12 cellular contexts compared by ENCODE assay signal in genomic region chr1:231604276-231604621, GRCh38. TPM values are rescaled to one million over a fixed set of nuclear protein-coding genes. Genes with fewer than 3 reads are reported as not detected.
DNase-seq lines count a peak whose midpoint lies in the region; ATAC-seq and TF ChIP-seq lines count a peak whose summit lies in the region.
"Had no signal": no experiment of that assay in that cellular context is flagged by ENCODE, and none has a peak within 500 bp of the region (broad histone marks: within the 10 kb centered on the region; RNA-seq: fewer than 3 reads in every experiment).

No MANE protein-coding gene starts in this region.

- no peak overlapping the region for H3K27ac Mint-ChIP-seq in glutamatergic neuron (ENCODE audit: unreplicated experiment)

- H3K27me3 ChIP-seq in left ventricle myocardium inferior (ENCODE audit: low read depth) = no peaks in the 10 kb centered on the region
- H3K27me3 ChIP-seq in heart right ventricle = no peaks in the 10 kb centered on the region
- no peaks in the 10 kb centered on the region for H3K27me3 ChIP-seq in SU-DHL-6 (ENCODE audit: low read length)
- no peaks in the 10 kb centered on the region for H3K27me3 ChIP-seq in BE2C
- H3K27me3 ChIP-seq: transverse colon had no signal

- no peak overlapping the region for H3K9ac ChIP-seq in SU-DHL-6 (ENCODE audit: low read length)
- H3K9ac ChIP-seq: parathyroid adenoma had no signal

- H3K4me3 ChIP-seq in left ventricle myocardium inferior (no peak overlapping the region), heart right ventricle (peak overlapping the region in 2 of 10 donors; percentile 49 to 52), SU-DHL-6 (ENCODE audit: insufficient read depth, low read length, poor library complexity, severe bottlenecking) (no peak overlapping the region), BE2C (ENCODE audit: low read depth, low read length) (no peak overlapping the region)

- peaks cover 10% of the 10 kb centered on the region for H3K4me1 Mint-ChIP-seq in glutamatergic neuron (ENCODE audit: low read depth, unreplicated experiment)

- 66 to 81% methylated on average over 2 of the region's 2 CpGs for WGBS in heart right ventricle, 2 donors

- H3K4me1 ChIP-seq in left ventricle myocardium inferior (peaks cover 41% of the 10 kb centered on the region), heart right ventricle (peaks cover 8 to 44% (median 29%) of the 10 kb centered on the region in 9 donors), BE2C (peaks cover 6% of the 10 kb centered on the region; the same call in 1 of the 2 replicates)
- H3K4me1 ChIP-seq: parathyroid adenoma had no signal

- intact Hi-C loops in left ventricle myocardium inferior (cut with micrococcal nuclease) = loop anchor here (5.0 kb wide), 1 partner anchor 247 kb away; no protein-coding TSS in a partner anchor
- intact Hi-C loops in heart right ventricle (cut with DNase I) = loop anchor here in 4 of 10 donors (2.0 to 10.0 kb wide), 4 partner anchors 182 to 359 kb away; partner anchors contain the start of genes EGLN1 (in 1 of the 4) and GNPAT (in 1 of the 4)

- DNase-seq in left ventricle myocardium inferior (no peak), heart right ventricle (no peak), glutamatergic neuron (no peak), hippocampal formation (lab: John Stamatoyannopoulos, UW) (no peak), BE2C (no peak), NCI-H146 (lab: John Stamatoyannopoulos, UW) (no peak)
- DNase-seq: T-helper 9 cell had no signal

- ATAC-seq in heart right ventricle = no peak
- ATAC-seq in GM18873 (IDR thresholded peaks at IDR 0.05; ENCODE audit: low FRiP score, unreplicated experiment) = no peak

- peak overlapping the region; percentile 83 for H3K4me2 ChIP-seq in SU-DHL-6 (ENCODE audit: low read depth, low read length, poor library complexity, severe bottlenecking)

- H3K27ac ChIP-seq in left ventricle myocardium inferior (replicated peaks) = no peak overlapping the region
- H3K27ac ChIP-seq in heart right ventricle = peak overlapping the region in 1 of 10 donors; percentile 13
- no peak overlapping the region for H3K27ac ChIP-seq in SU-DHL-6 (ENCODE audit: low read depth, low read length)
- H3K27ac ChIP-seq: parathyroid adenoma had no signal

- no peaks in the 10 kb centered on the region for H3K79me2 ChIP-seq in SU-DHL-6 (ENCODE audit: insufficient read depth, low read length)
- H3K79me2 ChIP-seq: parathyroid adenoma had no signal

- H3K9me2 ChIP-seq in SU-DHL-6 (replicated peaks; ENCODE audit: insufficient read depth, low read length) = no peaks in the 10 kb centered on the region

- H2AFZ ChIP-seq in SU-DHL-6 (ENCODE audit: low read depth, low read length, severe bottlenecking) = no peak overlapping the region

- no peaks in the 10 kb centered on the region for H3F3A ChIP-seq in SU-DHL-6 (ENCODE audit: insufficient read depth)

- H3K36me3 Mint-ChIP-seq in glutamatergic neuron (ENCODE audit: unreplicated experiment) = peaks cover 4% of the 10 kb centered on the region

- H3K36me3 ChIP-seq in left ventricle myocardium inferior (no peaks in the 10 kb centered on the region), heart right ventricle (no peaks in the 10 kb centered on the region), SU-DHL-6 (ENCODE audit: low read length) (no peaks in the 10 kb centered on the region), BE2C (no peaks in the 10 kb centered on the region)
- H3K36me3 ChIP-seq: transverse colon had no signal

- no peaks in the 10 kb centered on the region for H4K20me1 ChIP-seq in SU-DHL-6 (ENCODE audit: low read depth, low read length)

- peak; percentile 4 for TF ChIP-seq CTCF in left ventricle myocardium inferior (IDR thresholded peaks at IDR 0.05; ENCODE audit: borderline replicate concordance)
- TF ChIP-seq CTCF in heart right ventricle (IDR thresholded peaks at IDR 0.05) = no peak
- no peak for TF ChIP-seq CTCF in SU-DHL-6 (IDR thresholded peaks at IDR 0.05; ENCODE audit: insufficient read depth, low read length, poor library complexity, severe bottlenecking)
- TF ChIP-seq CTCF in glutamatergic neuron (IDR thresholded peaks at IDR 0.05; ENCODE audit: partially characterized antibody, unreplicated experiment) = peak; percentile 43
- no peak for TF ChIP-seq CTCF in BE2C (IDR thresholded peaks at IDR 0.05; ENCODE audit: low read depth, low read length)

- H3K9me3 ChIP-seq in left ventricle myocardium inferior (replicated peaks) (no peaks in the 10 kb centered on the region), heart right ventricle (peaks cover 0 to 11% (median 0%) of the 10 kb centered on the region in 11 donors), SU-DHL-6 (ENCODE audit: insufficient read depth, low read length) (no peaks in the 10 kb centered on the region), BE2C (no peaks in the 10 kb centered on the region)

- H3K4me3 Mint-ChIP-seq in glutamatergic neuron (ENCODE audit: unreplicated experiment) = no peak overlapping the region

- no peaks in the 10 kb centered on the region for H3K27me3 Mint-ChIP-seq in glutamatergic neuron (ENCODE audit: unreplicated experiment)

- H3K9me3 Mint-ChIP-seq in glutamatergic neuron (ENCODE audit: unreplicated experiment) = peaks cover under 1% of the 10 kb centered on the region
- H3K9me3 Mint-ChIP-seq: IgD-negative memory B cell had no signal

RNA-seq across cellular contexts. Expression of gene DISC1, which starts 22.3 kb away (rescaled TPM):
- total RNA-seq in left ventricle myocardium inferior (3.5 TPM), heart right ventricle (1 to 10 TPM; 3.1 to 6.4 (median 4.3) TPM), glutamatergic neuron (ENCODE audit: unreplicated experiment) (9.1 TPM)
- 1 to 10 TPM; 1.4 to 1.8 TPM for polyA plus RNA-seq in heart right ventricle
- 2.1 TPM for polyA plus RNA-seq in BE2C (2012; ENCODE audit: insufficient read depth, insufficient read length, low read depth)

Comparison
In these comparisons a context has a peak if more than half of its experiments do, and no peak if none do; other contexts are left out.
1. CTCF ChIP-seq: peak in left ventricle myocardium inferior (single experiment) and glutamatergic neuron (single experiment); none in heart right ventricle (0 of 9), SU-DHL-6 (single experiment) and BE2C (single experiment).